ENCODE assay signal across 15 cellular contexts in genomic region chr22:43129426-43130425, GRCh38. TPM values are rescaled to one million over a fixed set of nuclear protein-coding genes. Genes with fewer than 3 reads are reported as not detected.
DNase-seq lines count a peak whose midpoint lies in the region; ATAC-seq lines count a peak whose summit lies in the region.
"Had no signal": no experiment of that assay in that cellular context is flagged by ENCODE, and none has a peak within 500 bp of the region (broad histone marks: within the 10 kb centered on the region; RNA-seq: fewer than 3 reads in every experiment).

No MANE protein-coding gene starts in this region.

- peak overlapping the region; percentile 70 for H3K9ac ChIP-seq in neuronal stem cell (ENCODE audit: low read depth, low read length, poor library complexity)

- peak; percentile 65 for DNase-seq in DMS53 (lab: John Stamatoyannopoulos, UW)
- no peak for DNase-seq in DMS53 treated with DMSO at 0.1 percent for 48 hours (lab: John Stamatoyannopoulos, UW; ENCODE audit: unreplicated experiment)
- peak; percentile 21 for DNase-seq in NCI-H2029 (lab: John Stamatoyannopoulos, UW)
- DNase-seq in RPMI8226 = peak; percentile 48
- DNase-seq in neuronal stem cell (ENCODE audit: low spot score) = no peak
- DNase-seq in NCI-H1048 (lab: John Stamatoyannopoulos, UW) = no peak
- no peak for DNase-seq in stimulated activated CD8-positive, alpha-beta memory T cell treated with anti-CD3 and anti-CD28 coated beads, Interleukin-4, amount 100 ng/mL, for 48 hours
- DNase-seq: effector CD4-positive, alpha-beta T cell; NCI-H1436 treated with DMSO at 0.1 percent for 48 hours; nucleus accumbens; T-helper 9 cell had no signal

- no peak overlapping the region for H3K4ac ChIP-seq in neuronal stem cell (ENCODE audit: low read length)

- WGBS in neuronal stem cell (ENCODE audit: extremely low coverage in 2 of 2, insufficient read length in 2 of 2, insufficient replicate concordance in 1 of 2), 2 donors = no CpG with 5 or more reads among the region's 16 CpGs

- H2BK15ac ChIP-seq in neuronal stem cell (ENCODE audit: low read length) = no peak overlapping the region

- H3K4me2 ChIP-seq in neuronal stem cell (ENCODE audit: insufficient read depth, low read length, poor library complexity, severe bottlenecking) = no peak overlapping the region

- H3K79me1 ChIP-seq in neuronal stem cell (ENCODE audit: low read depth, low read length) = no peaks in the 10 kb centered on the region

- H2AK5ac ChIP-seq in neuronal stem cell (ENCODE audit: low read depth, low read length) = peak overlapping the region; percentile 28

- H2BK120ac ChIP-seq in neuronal stem cell (ENCODE audit: low read depth, low read length) = peak overlapping the region; percentile 28

- no peak overlapping the region for H2BK12ac ChIP-seq in neuronal stem cell (ENCODE audit: low read length)

- no peak overlapping the region for H2AFZ ChIP-seq in neuronal stem cell (ENCODE audit: low read length)

- ATAC-seq in HG03196 (IDR thresholded peaks at IDR 0.05; ENCODE audit: unreplicated experiment) = no peak
- ATAC-seq: activated CD8-positive, alpha-beta T cell treated with anti-CD3 and anti-CD28 coated beads for 36 hours had no signal

- H4K91ac ChIP-seq in neuronal stem cell (ENCODE audit: low read depth, low read length, poor library complexity) = no peak overlapping the region

- no peak overlapping the region for H3K27ac ChIP-seq in neuronal stem cell (replicated peaks; ENCODE audit: low read length)
- H3K27ac ChIP-seq: 22Rv1, skin epidermis had no signal

- H3K18ac ChIP-seq in neuronal stem cell (ENCODE audit: low read length) = no peak overlapping the region

- no peak overlapping the region for H4K8ac ChIP-seq in neuronal stem cell (ENCODE audit: low read depth, low read length)

- no peaks in the 10 kb centered on the region for H3K27me3 ChIP-seq in neuronal stem cell (ENCODE audit: control insufficient read depth in 3 of 3, insufficient read depth in 3 of 3, low read depth in 1 of 3, low read length in 3 of 3)

- no peaks in the 10 kb centered on the region for H3K9me3 ChIP-seq in neuronal stem cell (replicated peaks in 1 of 2; ENCODE audit: control insufficient read depth in 2 of 2, insufficient read depth in 1 of 2, low read depth in 1 of 2, low read length in 2 of 2)

- H3K14ac ChIP-seq in neuronal stem cell (ENCODE audit: low read length) = no peak overlapping the region

- H3K4me1 ChIP-seq in neuronal stem cell (ENCODE audit: control insufficient read depth in 2 of 2, insufficient read depth in 1 of 2, low read depth in 1 of 2, low read length in 2 of 2) = peaks cover 5 to 10% of the 10 kb centered on the region in 2 donors

- peak overlapping the region; percentile 65 for H3K23ac ChIP-seq in neuronal stem cell (ENCODE audit: low read depth, low read length, poor library complexity)

- H3K36me3 ChIP-seq in neuronal stem cell (replicated peaks in 1 of 2; ENCODE audit: control insufficient read depth in 2 of 2, insufficient read depth in 2 of 2, low read length in 2 of 2) = peaks cover 20 to 38% of the 10 kb centered on the region in 2 donors

- peak overlapping the region; percentile 24 for H2BK5ac ChIP-seq in neuronal stem cell (ENCODE audit: low read length)

- no peak overlapping the region for H3K4me3 ChIP-seq in neuronal stem cell (ENCODE audit: low read length in 2 of 2)
- H3K4me3 ChIP-seq: skin epidermis had no signal

RNA-seq across cellular contexts. Expression of gene MCAT, which starts 13.5 kb away (rescaled TPM):
- 14.6 TPM for polyA plus RNA-seq in neuronal stem cell (2013, experiment 1 of 2)
- 12.4 TPM for polyA plus RNA-seq in neuronal stem cell (2013, experiment 2 of 2)

RNA-seq across cellular contexts. Expression of gene BIK, which starts 19.2 kb away (rescaled TPM):
- polyA plus RNA-seq in neuronal stem cell (2013, experiment 1 of 2) = 1.3 TPM
- polyA plus RNA-seq in neuronal stem cell (2013, experiment 2 of 2) = 1.0 TPM

RNA-seq across cellular contexts. Expression of gene TSPO, which starts 21.6 kb away (rescaled TPM):
- 13.7 TPM for polyA plus RNA-seq in neuronal stem cell (2013, experiment 1 of 2)
- 13.8 TPM for polyA plus RNA-seq in neuronal stem cell (2013, experiment 2 of 2)

RNA-seq across cellular contexts. Expression of gene TTLL1, which starts 40.5 kb away (rescaled TPM):
- polyA plus RNA-seq in neuronal stem cell (2013, experiment 1 of 2) = 18.5 TPM
- 17.6 TPM for polyA plus RNA-seq in neuronal stem cell (2013, experiment 2 of 2)

RNA-seq across cellular contexts. Expression of gene TTLL12, which starts 57.2 kb away (rescaled TPM):
- polyA plus RNA-seq in neuronal stem cell (2013, experiment 1 of 2) = 35.3 TPM
- polyA plus RNA-seq in neuronal stem cell (2013, experiment 2 of 2) = 37.1 TPM

Comparison
In these comparisons a context has a peak if more than half of its experiments do, and no peak if none do; other contexts are left out.
1. DNase-seq: peak in DMS53 (single experiment), NCI-H2029 (single experiment) and RPMI8226 (single experiment); none in DMS53 treated with DMSO at 0.1 percent for 48 hours (single experiment), neuronal stem cell (single experiment), NCI-H1048 (single experiment) and stimulated activated CD8-positive, alpha-beta memory T cell treated with anti-CD3 and anti-CD28 coated beads, Interleukin-4, amount 100 ng/mL, for 48 hours (single experiment).